ENCODE assay signal across 9 cellular contexts in the genomic region with DNA sequence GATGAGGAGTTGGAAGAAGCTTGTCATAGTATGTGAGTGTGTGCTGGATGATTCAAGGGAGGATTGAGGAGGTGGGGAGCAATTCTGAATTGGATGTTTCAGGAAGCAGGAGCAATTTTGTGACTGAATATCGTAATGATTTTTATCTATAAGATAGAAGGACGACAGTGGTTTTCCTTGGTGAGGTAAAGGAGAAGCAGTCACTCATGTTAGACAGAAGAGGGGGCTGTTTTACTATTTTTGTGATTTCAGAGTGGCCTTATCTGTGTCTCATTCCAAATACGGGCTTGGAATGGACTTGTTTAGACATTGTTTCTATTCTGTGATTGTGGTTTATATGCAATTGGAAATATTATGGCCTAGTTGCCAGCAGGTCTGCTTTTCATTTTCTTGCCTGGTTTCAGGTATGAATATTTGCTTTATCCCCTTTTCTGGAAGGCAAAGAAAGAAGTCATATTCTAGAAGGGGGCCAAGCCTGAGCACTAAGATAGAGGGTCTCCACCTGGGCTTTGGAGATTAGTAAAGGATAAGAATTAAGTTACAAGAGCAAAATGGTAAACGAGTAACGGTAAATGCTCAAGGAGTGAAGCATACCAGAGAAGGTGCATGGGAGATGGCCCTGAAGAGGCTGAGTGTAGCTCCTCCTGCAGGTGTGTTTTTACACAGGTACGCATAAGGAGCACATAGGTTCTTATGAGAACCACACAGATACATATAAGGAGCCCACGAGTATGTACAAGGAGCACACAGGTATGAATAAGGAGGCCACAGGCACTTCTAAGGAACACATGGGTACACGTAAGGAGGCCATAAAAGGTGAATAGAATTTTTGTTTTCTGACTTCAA.
DNase-seq lines count a peak whose midpoint lies in the region; ATAC-seq, FAIRE-seq and TF ChIP-seq lines count a peak whose summit lies in the region.
"Had no signal": no experiment of that assay in that cellular context is flagged by ENCODE, and none has a peak within 500 bp of the region (broad histone marks: within the 10 kb centered on the region; RNA-seq: fewer than 3 reads in every experiment).

No MANE protein-coding gene starts in this region.

- H3K4me1 ChIP-seq in BE2C (no peaks in the 10 kb centered on the region), body of pancreas (no peaks in the 10 kb centered on the region), stomach (no peaks in the 10 kb centered on the region)

- TF ChIP-seq POLR2A in H54 (IDR thresholded peaks at IDR 0.05; ENCODE audit: low read depth, low read length), result no peak
- no peak for TF ChIP-seq POLR2A in body of pancreas (IDR thresholded peaks at IDR 0.05)
- TF ChIP-seq POLR2A in stomach (IDR thresholded peaks at IDR 0.05), result no peak

- H3K4me3 Mint-ChIP-seq in nephron progenitor cell, result no peak overlapping the region

- TF ChIP-seq EP300 in stomach (IDR thresholded peaks at IDR 0.05), result no peak

- H3K36me3 Mint-ChIP-seq in nephron progenitor cell (ENCODE audit: low read depth), result no peaks in the 10 kb centered on the region
- H3K36me3 Mint-ChIP-seq in activated naive CD4-positive, alpha-beta T cell treated with anti-CD3 and anti-CD28 coated beads, Interleukin-2, amount 50 U/mL, for 72 hours, result peaks cover 0 to 6% of the 10 kb centered on the region in 2 donors

- H3K9me3 Mint-ChIP-seq in nephron progenitor cell, result peaks cover 24% of the 10 kb centered on the region
- peaks cover 0 to 4% of the 10 kb centered on the region in 2 donors for H3K9me3 Mint-ChIP-seq in activated naive CD4-positive, alpha-beta T cell treated with anti-CD3 and anti-CD28 coated beads, Interleukin-2, amount 50 U/mL, for 72 hours

- no peak for ATAC-seq in body of pancreas
- ATAC-seq in activated naive CD4-positive, alpha-beta T cell treated with anti-CD3 and anti-CD28 coated beads, Interleukin-2, amount 50 U/mL, for 72 hours, result no peak

- H3K27ac ChIP-seq in body of pancreas (no peak overlapping the region), stomach (no peak overlapping the region)

- H3K27me3 ChIP-seq in BE2C (peaks cover 9% of the 10 kb centered on the region), body of pancreas (no peaks in the 10 kb centered on the region), stomach (no peaks in the 10 kb centered on the region)

- peak; percentile 72 for TF ChIP-seq CTCF in BE2C (IDR thresholded peaks at IDR 0.05; ENCODE audit: low read depth, low read length)
- TF ChIP-seq CTCF in body of pancreas (IDR thresholded peaks at IDR 0.05), result peak in 6 of 7 experiments; percentile 29 to 57 (median 45)
- peak; percentile 65 for TF ChIP-seq CTCF in nephron progenitor cell (IDR thresholded peaks at IDR 0.05)
- TF ChIP-seq CTCF in stomach (IDR thresholded peaks at IDR 0.05), result peak in 2 of 7 experiments; percentile 17 to 29

- H3K4me3 ChIP-seq in BE2C (ENCODE audit: low read depth, low read length), result no peak overlapping the region
- no peak overlapping the region for H3K4me3 ChIP-seq in body of pancreas
- no peak overlapping the region for H3K4me3 ChIP-seq in stomach

- DNase-seq in BE2C (no peak), H54 (ENCODE audit: insufficient read length, low spot score) (peak; percentile 18), NCI-H460 (ENCODE audit: extremely low read depth, low read depth) (peak; percentile 29), body of pancreas (peak in 1 of 4 donors; percentile 7), nephron progenitor cell (no peak), stomach (no peak)
- DNase-seq in activated CD4-positive, alpha-beta T cell treated with anti-CD3 and anti-CD28 coated beads for 48 hours, result no peak
- no peak for DNase-seq in activated naive CD4-positive, alpha-beta T cell treated with anti-CD3 and anti-CD28 coated beads, Interleukin-2, amount 50 U/mL, for 72 hours (ENCODE audit: low spot score in 2 of 2)

- H3K36me3 ChIP-seq in BE2C, result no peaks in the 10 kb centered on the region
- H3K36me3 ChIP-seq in body of pancreas (replicated peaks in 1 of 2; ENCODE audit: insufficient read depth in 1 of 2, low read depth in 2 of 2), result no peaks in the 10 kb centered on the region
- no peaks in the 10 kb centered on the region for H3K36me3 ChIP-seq in stomach

- H3K4me1 Mint-ChIP-seq in nephron progenitor cell, result peaks cover 4% of the 10 kb centered on the region

- WGBS in body of pancreas, 2 donors, result 40 to 42% methylated on average over 8 of the region's 8 CpGs
- 43 to 51% (median 49%) methylated on average over 8 of the region's 8 CpGs for WGBS in stomach, 5 donors

- H3K9me3 ChIP-seq in BE2C (no peaks in the 10 kb centered on the region), body of pancreas (no peaks in the 10 kb centered on the region), stomach (peaks cover 0 to 7% (median 3%) of the 10 kb centered on the region in 4 donors)

- H3K27me3 Mint-ChIP-seq in nephron progenitor cell (ENCODE audit: low read depth, poor library complexity), result peaks cover 3% of the 10 kb centered on the region

- H3K27ac Mint-ChIP-seq in nephron progenitor cell, result no peak overlapping the region
- no peak overlapping the region for H3K27ac Mint-ChIP-seq in activated naive CD4-positive, alpha-beta T cell treated with anti-CD3 and anti-CD28 coated beads, Interleukin-2, amount 50 U/mL, for 72 hours

- FAIRE-seq in H54 (lab: Jason Lieb, UNC), result no peak
- FAIRE-seq: endometrium had no signal

- intact Hi-C loops in body of pancreas (cut with DNase I), result no loop called here
- intact Hi-C loops in stomach (cut with DNase I; ENCODE audit: low total_unique reads), result no loop called here

Comparison
In these comparisons a context has a peak if more than half of its experiments do, and no peak if none do; other contexts are left out.
1. DNase-seq: peak in H54 (single experiment) and NCI-H460 (single experiment); none in BE2C (single experiment), nephron progenitor cell (single experiment), activated CD4-positive, alpha-beta T cell treated with anti-CD3 and anti-CD28 coated beads for 48 hours (single experiment), stomach (single experiment) and activated naive CD4-positive, alpha-beta T cell treated with anti-CD3 and anti-CD28 coated beads, Interleukin-2, amount 50 U/mL, for 72 hours (0 of 2).